In genomic region chr17:19447085-19447583, GRCh38 we compare ENCODE assay signal across 8 cellular contexts. TPM values are rescaled to one million over a fixed set of nuclear protein-coding genes. Genes with fewer than 3 reads are reported as not detected.
DNase-seq lines count a peak whose midpoint lies in the region; ATAC-seq and TF ChIP-seq lines count a peak whose summit lies in the region.

No MANE protein-coding gene starts in this region.

- no peak overlapping the region for H3K4me3 ChIP-seq in SJSA1
- H3K4me3 ChIP-seq in neutrophil (ENCODE audit: low read depth in 1 of 2, low read length in 1 of 2) = no peak overlapping the region

- H3K27ac ChIP-seq in SJSA1 (no peak overlapping the region), foreskin keratinocyte (no peak overlapping the region), neutrophil (no peak overlapping the region), temporal lobe (ENCODE audit: low read depth, low read length) (peak overlapping the region; percentile 79)

- TF ChIP-seq CTCF in foreskin keratinocyte (conservative IDR thresholded peaks at IDR 0.05) = peak; percentile 90
- peak; percentile 90 for TF ChIP-seq CTCF in neutrophil (IDR thresholded peaks at IDR 0.05)

- H3K9me3 ChIP-seq in SJSA1 (replicated peaks) = no peaks in the 10 kb centered on the region
- H3K9me3 ChIP-seq in neutrophil = no peaks in the 10 kb centered on the region

- H3K4me1 ChIP-seq in SJSA1 (replicated peaks) (peaks cover 9% of the 10 kb centered on the region), foreskin keratinocyte (no peaks in the 10 kb centered on the region), neutrophil (ENCODE audit: control insufficient read depth in 1 of 2, insufficient read depth in 1 of 2, low read depth in 1 of 2, low read length in 1 of 2) (no peaks in the 10 kb centered on the region)

- peak; percentile 31 for DNase-seq in DMS153 (lab: John Stamatoyannopoulos, UW)
- peak; percentile 62 for DNase-seq in M059J (ENCODE audit: low read depth)
- peak; percentile 69 to 71 for DNase-seq in SJSA1 (ENCODE audit: low read depth in 1 of 2, low spot score in 2 of 2)
- DNase-seq in activated naive CD4-positive, alpha-beta T cell treated with Interleukin-2 at 50 U/mL for 16 hours = peak; percentile 64
- peak; percentile 24 to 46 for DNase-seq in foreskin keratinocyte

- H3K36me3 ChIP-seq in SJSA1 (no peaks in the 10 kb centered on the region), neutrophil (no peaks in the 10 kb centered on the region)

- ATAC-seq in foreskin keratinocyte (peak; percentile 46), GM19467 (IDR thresholded peaks at IDR 0.05; ENCODE audit: unreplicated experiment) (no peak)

- no peaks in the 10 kb centered on the region for H3K27me3 ChIP-seq in SJSA1 (replicated peaks)
- no peaks in the 10 kb centered on the region for H3K27me3 ChIP-seq in foreskin keratinocyte
- peaks cover 23% of the 10 kb centered on the region for H3K27me3 ChIP-seq in neutrophil

RNA-seq across cellular contexts. Expression of gene RNF112, which starts 36.1 kb away (rescaled TPM):
- 0.39 TPM in 1 of 2 replicates, not detected in the other for total RNA-seq in M059J (2014; rRNA removed; shearing (Covaris generic))
- not detected in 2 replicates for total RNA-seq in SJSA1 (2014; rRNA removed; shearing (Covaris generic))
- 0.07 and 0.14 TPM in 2 replicates for total RNA-seq in foreskin keratinocyte
- polyA plus RNA-seq in foreskin keratinocyte = 0.04 and 0.07 TPM in 2 replicates
- total RNA-seq in temporal lobe = 21.6 TPM

Comparison
In these comparisons a context has a peak if more than half of its experiments do, and no peak if none do; other contexts are left out.
1. RNA of gene RNF112, which starts 36.1 kb away (total RNA-seq): 21.6 TPM in temporal lobe (single experiment); 0.39 TPM in M059J, 0.07 to 0.14 TPM in foreskin keratinocyte and not detected in SJSA1; every median in the first group is over 10 times any median in the second.
2. Peak in every context shown above with its lines, with median percentiles within 50 percentile points of each other: DNase-seq.